ENCODE assay signal across 14 cellular contexts in the genomic region with DNA sequence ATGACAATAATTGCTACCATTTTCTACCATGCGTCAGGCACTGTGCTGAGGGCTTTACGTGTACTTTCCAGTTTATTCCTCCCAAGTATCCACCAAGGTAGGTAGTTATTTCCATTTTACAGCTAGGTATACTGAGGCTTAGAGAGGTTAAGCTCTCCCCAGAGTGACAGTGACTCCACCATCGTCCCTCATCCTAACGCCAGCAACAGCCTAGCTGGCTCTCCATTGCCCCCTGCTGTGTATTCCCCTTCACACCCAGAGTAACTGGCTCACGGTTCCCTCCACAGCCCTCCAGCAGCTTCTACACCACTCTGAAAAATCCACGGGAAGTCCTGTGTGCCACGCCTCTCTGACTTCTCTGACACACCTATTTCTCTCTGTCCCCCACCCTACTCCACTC. TPM values are rescaled to one million over a fixed set of nuclear protein-coding genes. Genes with fewer than 3 reads are reported as not detected.
DNase-seq lines count a peak whose midpoint lies in the region; ATAC-seq, FAIRE-seq and TF ChIP-seq lines count a peak whose summit lies in the region.
"Had no signal": no experiment of that assay in that cellular context is flagged by ENCODE, and none has a peak within 500 bp of the region (broad histone marks: within the 10 kb centered on the region; RNA-seq: fewer than 3 reads in every experiment).

No MANE protein-coding gene starts in this region.

- no peak overlapping the region for H3K18ac ChIP-seq in H1 (ENCODE audit: extremely low read depth, low read length)

- peaks cover 1 to 4% of the 10 kb centered on the region in 2 experiments for H4K20me1 ChIP-seq in H1 (replicated peaks in 1 of 2; ENCODE audit: control insufficient read depth in 1 of 2, insufficient read depth in 2 of 2, low read length in 2 of 2)
- H4K20me1 ChIP-seq: BLaER1 had no signal

- H3K36me3 Mint-ChIP-seq in activated CD4-positive, alpha-beta T cell treated with anti-CD3 and anti-CD28 coated beads for 36 hours (ENCODE audit: low read depth) = peaks cover 2% of the 10 kb centered on the region
- no peaks in the 10 kb centered on the region for H3K36me3 Mint-ChIP-seq in activated naive CD8-positive, alpha-beta T cell treated with anti-CD3 and anti-CD28 coated beads, Interleukin-2, amount 50 U/mL, for 24 hours (ENCODE audit: low read depth)

- H3K4ac ChIP-seq in H1 (replicated peaks; ENCODE audit: insufficient read length, low read depth, low read length) = no peak overlapping the region

- no peaks in the 10 kb centered on the region for H3K27me3 Mint-ChIP-seq in activated CD4-positive, alpha-beta T cell treated with anti-CD3 and anti-CD28 coated beads for 36 hours
- no peaks in the 10 kb centered on the region for H3K27me3 Mint-ChIP-seq in activated naive CD8-positive, alpha-beta T cell treated with anti-CD3 and anti-CD28 coated beads, Interleukin-2, amount 50 U/mL, for 24 hours

- CTCF ChIA-PET in activated CD4-positive, alpha-beta T cell treated with anti-CD3 and anti-CD28 coated beads for 36 hours (lab: Charles Lee) = interaction anchor here (1.0 to 1.4 kb wide), 2 partner anchors 17 to 275 kb away, joined by 3 read pairs; no protein-coding TSS in a partner anchor
- CTCF ChIA-PET in H1 (lab: Charles Lee; ENCODE audit: partially characterized antibody) = interaction anchor here (1.3 to 5.4 kb wide), 3 partner anchors 9 to 141 kb away, joined by 3 to 32 read pairs (median 7); a partner anchor contains a TSS

- H3K4me3 Mint-ChIP-seq in activated CD4-positive, alpha-beta T cell treated with anti-CD3 and anti-CD28 coated beads for 36 hours = no peak overlapping the region
- H3K4me3 Mint-ChIP-seq in activated naive CD8-positive, alpha-beta T cell treated with anti-CD3 and anti-CD28 coated beads, Interleukin-2, amount 50 U/mL, for 24 hours = no peak overlapping the region

- H3K4me1 Mint-ChIP-seq in activated CD4-positive, alpha-beta T cell treated with anti-CD3 and anti-CD28 coated beads for 36 hours = no peaks in the 10 kb centered on the region
- no peaks in the 10 kb centered on the region for H3K4me1 Mint-ChIP-seq in activated naive CD8-positive, alpha-beta T cell treated with anti-CD3 and anti-CD28 coated beads, Interleukin-2, amount 50 U/mL, for 24 hours

- H3K4me1 ChIP-seq in H1 (replicated peaks in 1 of 4; ENCODE audit: control insufficient read depth in 3 of 4, insufficient read depth in 4 of 4, low read length in 3 of 4) = no peaks in the 10 kb centered on the region
- H3K4me1 ChIP-seq: BLaER1, gastrocnemius medialis, SJCRH30 had no signal

- FAIRE-seq in H1 (lab: Jason Lieb, UNC) = no peak
- FAIRE-seq: small intestine had no signal

- ATAC-seq in activated CD4-positive, alpha-beta T cell treated with anti-CD3 and anti-CD28 coated beads for 36 hours = peak; percentile 58
- no peak for ATAC-seq in activated naive CD8-positive, alpha-beta T cell treated with anti-CD3 and anti-CD28 coated beads, Interleukin-2, amount 50 U/mL, for 24 hours
- ATAC-seq: gastrocnemius medialis had no signal

- no peaks in the 10 kb centered on the region for H3K79me2 ChIP-seq in H1 (ENCODE audit: control insufficient read depth in 1 of 2, insufficient read depth in 2 of 2, low read length in 2 of 2)

- H3K79me1 ChIP-seq in H1 (ENCODE audit: low read depth, low read length) = no peaks in the 10 kb centered on the region

- no peaks in the 10 kb centered on the region for H3K9me3 Mint-ChIP-seq in activated CD4-positive, alpha-beta T cell treated with anti-CD3 and anti-CD28 coated beads for 36 hours (ENCODE audit: low read depth)
- H3K9me3 Mint-ChIP-seq in activated naive CD8-positive, alpha-beta T cell treated with anti-CD3 and anti-CD28 coated beads, Interleukin-2, amount 50 U/mL, for 24 hours = no peaks in the 10 kb centered on the region

- no peak overlapping the region for H2BK20ac ChIP-seq in H1 (ENCODE audit: low read length)

- TF ChIP-seq RAD21 in H1 (IDR thresholded peaks at IDR 0.05 in 1 of 2, conservative IDR thresholded peaks at IDR 0.05 in 1 of 2; ENCODE audit: low read depth in 2 of 2, low read length in 2 of 2) = no peak

- TF ChIP-seq POLR2A in H1 (IDR thresholded peaks at IDR 0.05; ENCODE audit: control extremely low read depth in 1 of 2, low read depth in 2 of 2, low read length in 2 of 2) = 0 out of 3 replicates have a peak, but pooled peaks of 1 of the 2 experiments have one; percentile 29

- intact Hi-C loops in activated CD4-positive, alpha-beta T cell treated with anti-CD3 and anti-CD28 coated beads for 36 hours (cut with DNase I, micrococcal nuclease) = no loop called here

- no peaks in the 10 kb centered on the region for H3K27me3 ChIP-seq in H1 (replicated peaks in 1 of 4; ENCODE audit: control insufficient read depth in 3 of 4, extremely low read depth in 1 of 4, insufficient read depth in 3 of 4, low read length in 3 of 4)
- H3K27me3 ChIP-seq: BLaER1, gastrocnemius medialis, SJCRH30 had no signal

- no peak overlapping the region for H3K27ac Mint-ChIP-seq in activated CD4-positive, alpha-beta T cell treated with anti-CD3 and anti-CD28 coated beads for 36 hours
- no peak overlapping the region for H3K27ac Mint-ChIP-seq in activated naive CD8-positive, alpha-beta T cell treated with anti-CD3 and anti-CD28 coated beads, Interleukin-2, amount 50 U/mL, for 24 hours

- POLR2A ChIA-PET in activated CD4-positive, alpha-beta T cell treated with anti-CD3 and anti-CD28 coated beads for 36 hours (lab: Charles Lee) = no interaction called here
- POLR2A ChIA-PET in H1 (lab: Charles Lee; ENCODE audit: partially characterized antibody) = interaction anchor here (0.6 to 1.9 kb wide), 6 partner anchors 8 to 121 kb away, joined by 3 to 8 read pairs (median 3); no protein-coding TSS in a partner anchor

- H3K4me3 ChIP-seq in H1 (ENCODE audit: extremely low read depth in 1 of 4, insufficient read depth in 2 of 4, low read depth in 3 of 4, low read length in 4 of 4) (no peak overlapping the region), retinal pigment epithelial cell (ENCODE audit: low read length) (no peak overlapping the region)
- H3K4me3 ChIP-seq: BLaER1, gastrocnemius medialis, SJCRH30 had no signal

- no peaks in the 10 kb centered on the region for H3K9me3 ChIP-seq in H1 (ENCODE audit: insufficient read depth in 2 of 2, low read depth in 1 of 2, low read length in 1 of 2)
- H3K9me3 ChIP-seq: BLaER1, gastrocnemius medialis, SJCRH30 had no signal

- no peak for TF ChIP-seq EP300 in H1 (IDR thresholded peaks at IDR 0.05; ENCODE audit: borderline replicate concordance in 1 of 2, low read depth in 2 of 2, low read length in 2 of 2)

- no peak overlapping the region for H3K23ac ChIP-seq in H1 (ENCODE audit: insufficient read length)

- H2BK15ac ChIP-seq in H1 (ENCODE audit: low read length) = no peak overlapping the region

- no peak overlapping the region for H3K27ac ChIP-seq in H1 (ENCODE audit: low read depth, low read length)
- H3K27ac ChIP-seq: BLaER1, gastrocnemius medialis, SJCRH30 had no signal

- no peak overlapping the region for H2AFZ ChIP-seq in H1 (ENCODE audit: low read length)

- H2BK120ac ChIP-seq in H1 (replicated peaks; ENCODE audit: low read depth, low read length) = no peak overlapping the region

- H4K5ac ChIP-seq in H1 (ENCODE audit: insufficient read length, low read depth, low read length) = no peak overlapping the region

- no peak overlapping the region for H4K91ac ChIP-seq in H1 (replicated peaks; ENCODE audit: insufficient read length, low read length)

- H3K9ac ChIP-seq in H1 (replicated peaks in 1 of 4; ENCODE audit: extremely low read depth in 1 of 4, low read depth in 3 of 4, low read length in 3 of 4) = no peak overlapping the region
- H3K9ac ChIP-seq: BLaER1 had no signal

- no peak overlapping the region for H4K8ac ChIP-seq in H1 (ENCODE audit: extremely low read depth, insufficient read depth, low read length)

- peak; percentile 38 for DNase-seq in activated CD4-positive, alpha-beta T cell treated with anti-CD3 and anti-CD28 coated beads for 36 hours
- no peak for DNase-seq in activated CD4-positive, alpha-beta T cell treated with anti-CD3 and anti-CD28 coated beads for 4 hours
- DNase-seq in NAMALWA (ENCODE audit: low spot score) (peak; percentile 33), H1 (ENCODE audit: low read depth in 1 of 2, low spot score in 2 of 2) (no peak), retinal pigment epithelial cell (ENCODE audit: low read depth) (no peak), NCI-H69 (lab: John Stamatoyannopoulos, UW) (no peak), NCI-H1105 (lab: John Stamatoyannopoulos, UW) (no peak)
- DNase-seq in activated naive CD8-positive, alpha-beta T cell treated with anti-CD3 and anti-CD28 coated beads, Interleukin-2, amount 50 U/mL, for 24 hours = no peak
- DNase-seq: gastrocnemius medialis, midbrain, NCI-H187 treated with DMSO at 0.1 percent for 48 hours, small intestine had no signal

- H3K14ac ChIP-seq in H1 (ENCODE audit: insufficient read length) = no peak overlapping the region

- H3K23me2 ChIP-seq in H1 (ENCODE audit: low read depth, low read length) = no peaks in the 10 kb centered on the region

- no peak overlapping the region for H3K56ac ChIP-seq in H1 (replicated peaks; ENCODE audit: insufficient read length, low read depth, low read length)

- peaks cover 3 to 10% (median 9%) of the 10 kb centered on the region in 4 experiments; a peak in 5 of 8 replicates for H3K36me3 ChIP-seq in H1 (ENCODE audit: control insufficient read depth in 2 of 4, insufficient read depth in 4 of 4, low read length in 3 of 4)
- H3K36me3 ChIP-seq: gastrocnemius medialis, SJCRH30 had no signal

- TF ChIP-seq CTCF in H1 (IDR thresholded peaks at IDR 0.05; ENCODE audit: control extremely low read depth in 1 of 3, insufficient read depth in 1 of 3, low read depth in 1 of 3, low read length in 3 of 3) (peak; percentile 2 to 35 (median 20); a peak in 2 of 4 replicates), retinal pigment epithelial cell (conservative IDR thresholded peaks at IDR 0.05; ENCODE audit: low read depth, low read length) (peak; percentile 31)

- no peak overlapping the region for H3K4me2 ChIP-seq in H1 (ENCODE audit: insufficient read depth in 1 of 2, low read depth in 2 of 2, low read length in 2 of 2)
- H3K4me2 ChIP-seq: BLaER1 had no signal

- H2BK12ac ChIP-seq in H1 (ENCODE audit: low read depth, low read length) = no peak overlapping the region

- 79% methylated on average over 7 of the region's 7 CpGs; no CpG with 5 or more reads in 1 of the 2 experiments for WGBS in H1 (ENCODE audit: extremely low coverage in 1 of 2, insufficient coverage in 1 of 2, insufficient read length in 1 of 2, insufficient replicate concordance in 2 of 2, low coverage in 1 of 2, low lambda C conversion rate in 2 of 2, missing lambda C conversion rate in 1 of 2), 2 experiments

- no peak overlapping the region for H2AK5ac ChIP-seq in H1 (ENCODE audit: low read depth, low read length)

- no peak overlapping the region for H2BK5ac ChIP-seq in H1 (ENCODE audit: low read depth, low read length)

RNA-seq across cellular contexts. Expression of a gene that starts 7.1 kb away (rescaled TPM):
- total RNA-seq in activated CD4-positive, alpha-beta T cell treated with anti-CD3 and anti-CD28 coated beads for 36 hours = 1 to 10 TPM; 1.1 to 2.2 TPM
- total RNA-seq in H1 (2021; fragmentation: NEBNext Ultra II Directional; extraction: Animal tissue kit (Norgen Biotek cat#: 25700)) = 8.6 and 10.8 TPM in 2 replicates
- polyA plus RNA-seq in H1 (2011; rRNA removed) = 14.5 and 16.1 TPM in 2 replicates
- polyA plus RNA-seq in H1 (2011; cell fraction: cytosol; rRNA removed) = 16.1 TPM
- polyA plus RNA-seq in H1 (2011; cell fraction: nucleus; rRNA removed) = 29.5 TPM
- 7.0 to 16.3 TPM (median 14.5 TPM) in 4 replicates for polyA plus RNA-seq in H1 (2012, experiment 1 of 2)
- 11.2 TPM for polyA plus RNA-seq in H1 (2012, experiment 2 of 2)
- polyA plus RNA-seq in H1 (2013, experiment 1 of 2) = 9.1 TPM
- polyA plus RNA-seq in H1 (2013, experiment 2 of 2) = 8.6 TPM
- polyA minus RNA-seq in H1 (2011; rRNA and poly(A)+ RNA removed) = 3.9 and 4.1 TPM in 2 replicates
- polyA minus RNA-seq in H1 (2011; cell fraction: cytosol; rRNA and poly(A)+ RNA removed) = 5.0 TPM
- polyA minus RNA-seq in H1 (2011; cell fraction: nucleus; rRNA and poly(A)+ RNA removed) = 4.8 TPM

RNA-seq across cellular contexts. Expression of a gene that starts 33.4 kb away (rescaled TPM):
- total RNA-seq in activated CD4-positive, alpha-beta T cell treated with anti-CD3 and anti-CD28 coated beads for 36 hours = 10 to 100 TPM; 11.7 to 15.4 TPM
- 43.1 and 45.9 TPM in 2 replicates for total RNA-seq in H1 (2021; fragmentation: NEBNext Ultra II Directional; extraction: Animal tissue kit (Norgen Biotek cat#: 25700))
- polyA plus RNA-seq in H1 (2011; rRNA removed) = 18.9 and 35.2 TPM in 2 replicates
- polyA plus RNA-seq in H1 (2011; cell fraction: cytosol; rRNA removed) = 26.5 TPM
- 128 TPM for polyA plus RNA-seq in H1 (2011; cell fraction: nucleus; rRNA removed)
- 47.5 to 67.9 TPM (median 55.6 TPM) in 4 replicates for polyA plus RNA-seq in H1 (2012, experiment 1 of 2)
- 29.2 TPM for polyA plus RNA-seq in H1 (2012, experiment 2 of 2)
- polyA plus RNA-seq in H1 (2013, experiment 1 of 2) = 22.1 TPM
- 20.8 TPM for polyA plus RNA-seq in H1 (2013, experiment 2 of 2)
- polyA minus RNA-seq in H1 (2011; rRNA and poly(A)+ RNA removed) = 26.4 and 32.1 TPM in 2 replicates
- polyA minus RNA-seq in H1 (2011; cell fraction: cytosol; rRNA and poly(A)+ RNA removed) = 14.0 TPM
- polyA minus RNA-seq in H1 (2011; cell fraction: nucleus; rRNA and poly(A)+ RNA removed) = 34.3 TPM

RNA-seq across cellular contexts. Expression of a gene that starts 33.5 kb away (rescaled TPM):
- total RNA-seq in activated CD4-positive, alpha-beta T cell treated with anti-CD3 and anti-CD28 coated beads for 36 hours = 100 to 1,000 TPM; 263 to 345 TPM
- 169 and 181 TPM in 2 replicates for total RNA-seq in H1 (2021; fragmentation: NEBNext Ultra II Directional; extraction: Animal tissue kit (Norgen Biotek cat#: 25700))
- polyA plus RNA-seq in H1 (2011; rRNA removed) = 231 and 317 TPM in 2 replicates
- polyA plus RNA-seq in H1 (2011; cell fraction: cytosol; rRNA removed) = 253 TPM
- 2,578 TPM for polyA plus RNA-seq in H1 (2011; cell fraction: nucleus; rRNA removed)
- 291 to 353 TPM (median 315 TPM) in 4 replicates for polyA plus RNA-seq in H1 (2012, experiment 1 of 2)
- 193 TPM for polyA plus RNA-seq in H1 (2012, experiment 2 of 2)
- polyA plus RNA-seq in H1 (2013, experiment 1 of 2) = 219 TPM
- 201 TPM for polyA plus RNA-seq in H1 (2013, experiment 2 of 2)
- 103 and 130 TPM in 2 replicates for polyA minus RNA-seq in H1 (2011; rRNA and poly(A)+ RNA removed)
- polyA minus RNA-seq in H1 (2011; cell fraction: cytosol; rRNA and poly(A)+ RNA removed) = 56.4 TPM
- polyA minus RNA-seq in H1 (2011; cell fraction: nucleus; rRNA and poly(A)+ RNA removed) = 237 TPM

RNA-seq across cellular contexts. Expression of a gene that starts 48.1 kb away (rescaled TPM):
- total RNA-seq in activated CD4-positive, alpha-beta T cell treated with anti-CD3 and anti-CD28 coated beads for 36 hours = 10 to 100 TPM; 49.1 to 53.3 TPM
- 59.3 and 59.6 TPM in 2 replicates for total RNA-seq in H1 (2021; fragmentation: NEBNext Ultra II Directional; extraction: Animal tissue kit (Norgen Biotek cat#: 25700))
- 19.0 and 29.7 TPM in 2 replicates for polyA plus RNA-seq in H1 (2011; rRNA removed)
- polyA plus RNA-seq in H1 (2011; cell fraction: cytosol; rRNA removed) = 15.8 TPM
- 56.7 TPM for polyA plus RNA-seq in H1 (2011; cell fraction: nucleus; rRNA removed)
- 47.0 to 54.8 TPM (median 48.8 TPM) in 4 replicates for polyA plus RNA-seq in H1 (2012, experiment 1 of 2)
- polyA plus RNA-seq in H1 (2012, experiment 2 of 2) = 44.2 TPM
- 28.5 TPM for polyA plus RNA-seq in H1 (2013, experiment 1 of 2)
- polyA plus RNA-seq in H1 (2013, experiment 2 of 2) = 25.2 TPM
- 20.1 and 32.9 TPM in 2 replicates for polyA minus RNA-seq in H1 (2011; rRNA and poly(A)+ RNA removed)
- polyA minus RNA-seq in H1 (2011; cell fraction: cytosol; rRNA and poly(A)+ RNA removed) = 19.4 TPM
- 46.9 TPM for polyA minus RNA-seq in H1 (2011; cell fraction: nucleus; rRNA and poly(A)+ RNA removed)

RNA-seq across cellular contexts. Expression of a gene that starts 53.0 kb away (rescaled TPM):
- 10 to 100 TPM; 23.6 to 35.2 TPM for total RNA-seq in activated CD4-positive, alpha-beta T cell treated with anti-CD3 and anti-CD28 coated beads for 36 hours
- total RNA-seq in H1 (2021; fragmentation: NEBNext Ultra II Directional; extraction: Animal tissue kit (Norgen Biotek cat#: 25700)) = 62.8 and 65.1 TPM in 2 replicates
- 46.5 and 47.5 TPM in 2 replicates for polyA plus RNA-seq in H1 (2011; rRNA removed)
- 45.6 TPM for polyA plus RNA-seq in H1 (2011; cell fraction: cytosol; rRNA removed)
- 44.4 TPM for polyA plus RNA-seq in H1 (2011; cell fraction: nucleus; rRNA removed)
- 57.1 to 63.2 TPM (median 57.6 TPM) in 4 replicates for polyA plus RNA-seq in H1 (2012, experiment 1 of 2)
- 65.8 TPM for polyA plus RNA-seq in H1 (2012, experiment 2 of 2)
- 66.2 TPM for polyA plus RNA-seq in H1 (2013, experiment 1 of 2)
- polyA plus RNA-seq in H1 (2013, experiment 2 of 2) = 69.5 TPM
- 46.8 and 59.7 TPM in 2 replicates for polyA minus RNA-seq in H1 (2011; rRNA and poly(A)+ RNA removed)
- 27.7 TPM for polyA minus RNA-seq in H1 (2011; cell fraction: cytosol; rRNA and poly(A)+ RNA removed)
- 19.8 TPM for polyA minus RNA-seq in H1 (2011; cell fraction: nucleus; rRNA and poly(A)+ RNA removed)

Comparison
In these comparisons a context has a peak if more than half of its experiments do, and no peak if none do; other contexts are left out.
1. DNase-seq: peak in activated CD4-positive, alpha-beta T cell treated with anti-CD3 and anti-CD28 coated beads for 36 hours (single experiment) and NAMALWA (single experiment); none in activated CD4-positive, alpha-beta T cell treated with anti-CD3 and anti-CD28 coated beads for 4 hours (0 of 2), H1 (0 of 2), retinal pigment epithelial cell (single experiment), NCI-H69 (single experiment), NCI-H1105 (single experiment) and activated naive CD8-positive, alpha-beta T cell treated with anti-CD3 and anti-CD28 coated beads, Interleukin-2, amount 50 U/mL, for 24 hours (single experiment).